8 cellular contexts compared by ENCODE assay signal in the genomic region with DNA sequence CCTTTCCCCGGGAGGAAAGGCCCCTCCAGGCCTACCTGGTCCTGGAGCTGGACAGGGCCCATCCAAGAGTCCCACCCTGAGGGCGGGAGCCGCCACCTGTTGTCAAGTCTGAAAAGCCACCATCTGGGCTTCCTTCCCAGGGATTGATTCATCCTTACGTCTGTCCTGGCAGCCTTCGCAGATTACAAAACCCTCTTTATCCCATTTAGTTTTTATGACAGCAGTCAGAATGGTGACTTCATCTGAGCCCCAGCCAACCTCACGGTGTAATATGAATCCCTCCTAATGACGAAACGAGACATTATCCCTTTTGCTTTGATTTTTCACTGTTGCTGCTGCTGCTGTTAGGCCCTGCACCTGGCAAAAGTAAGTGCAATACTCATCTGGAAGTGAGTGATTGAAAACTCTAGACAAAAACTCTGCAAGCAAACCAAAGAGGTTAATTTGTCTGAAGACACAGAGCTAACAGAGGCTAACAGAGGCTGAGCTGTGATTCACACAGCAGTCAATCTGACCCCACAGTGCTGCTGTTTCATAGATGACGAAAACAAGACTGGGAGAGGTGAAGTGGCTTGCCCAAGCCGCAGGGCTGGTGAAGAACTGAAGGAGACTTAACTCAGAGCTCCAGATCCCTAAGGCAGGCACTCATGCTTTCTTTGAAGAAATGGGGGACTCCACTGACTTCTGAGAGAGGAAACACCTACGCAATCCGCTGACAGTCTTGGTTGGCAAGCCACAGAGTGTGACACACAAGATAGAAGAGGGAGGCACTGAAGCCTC. TPM values are rescaled to one million over a fixed set of nuclear protein-coding genes. Genes with fewer than 3 reads are reported as not detected.
DNase-seq lines count a peak whose midpoint lies in the region; ATAC-seq, FAIRE-seq and TF ChIP-seq lines count a peak whose summit lies in the region.

No MANE protein-coding gene starts in this region.

- CTCF ChIA-PET in PC-3 (lab: Charles Lee), result interaction anchor here (0.7 to 1.1 kb wide), 2 partner anchors 135 to 137 kb away, joined by 4 to 5 read pairs; no protein-coding TSS in a partner anchor

- H2AFZ ChIP-seq in ACC112 (ENCODE audit: low read length, unreplicated experiment) (no peak overlapping the region), PC-3 (ENCODE audit: low read length) (peak overlapping the region; percentile 63)

- H3K9me2 ChIP-seq in PC-3 (replicated peaks; ENCODE audit: low read length), result no peaks in the 10 kb centered on the region

- no TSS peak for BruUV-seq in PC-3 (replicated peaks; lab: Mats Ljungman, UMichigan)

- H3K27me3 ChIP-seq in ACC112 (ENCODE audit: insufficient read depth, low read length) (peaks cover 11% of the 10 kb centered on the region), PC-3 (ENCODE audit: low read length) (no peaks in the 10 kb centered on the region)

- TF ChIP-seq CTCF in PC-3 (conservative IDR thresholded peaks at IDR 0.05; ENCODE audit: low read depth, low read length) (no peak), fibroblast of pulmonary artery (IDR thresholded peaks at IDR 0.05; ENCODE audit: low read length, missing control alignments) (no peak)

- ATAC-seq in PC-3 (peak; percentile 79), sciatic nerve (peak; percentile 94), HG03196 (IDR thresholded peaks at IDR 0.05; ENCODE audit: unreplicated experiment) (no peak), GM21786 (IDR thresholded peaks at IDR 0.05; ENCODE audit: unreplicated experiment) (no peak)

- H3K4me3 ChIP-seq in ACC112 (ENCODE audit: low read depth, low read length), result peak overlapping the region; percentile 57
- peak overlapping the region; percentile 14; the same call in 1 of the 2 replicates for H3K4me3 ChIP-seq in PC-3 (ENCODE audit: low read length)
- H3K4me3 ChIP-seq in fibroblast of pulmonary artery (replicated peaks; ENCODE audit: low read depth, low read length), result no peak overlapping the region

- peak overlapping the region; percentile 80 for H3K27ac ChIP-seq in ACC112 (ENCODE audit: low read depth, low read length)
- peak overlapping the region; percentile 90 for H3K27ac ChIP-seq in PC-3 (ENCODE audit: low read length)

- H3K9ac ChIP-seq in PC-3 (ENCODE audit: low read length), result peak overlapping the region; percentile 50

- H4K20me1 ChIP-seq in PC-3 (ENCODE audit: low read length), result no peaks in the 10 kb centered on the region

- POLR2A ChIA-PET in PC-3 (lab: Charles Lee; ENCODE audit: unreplicated experiment), result no interaction called here

- no peaks in the 10 kb centered on the region for H3K36me3 ChIP-seq in ACC112 (ENCODE audit: insufficient read depth, low read length)
- H3K36me3 ChIP-seq in PC-3 (ENCODE audit: low read depth, low read length), result no peaks in the 10 kb centered on the region

- H3K9me3 ChIP-seq in PC-3 (ENCODE audit: low read length), result no peaks in the 10 kb centered on the region

- peak overlapping the region; percentile 65 for H3K4me2 ChIP-seq in PC-3 (ENCODE audit: low read length)

- no peak for FAIRE-seq in HTR-8/SVneo (lab: Jason Lieb, UNC)

- H3K79me2 ChIP-seq in ACC112 (ENCODE audit: control insufficient read depth, insufficient read depth, low read length, unreplicated experiment) (no peaks in the 10 kb centered on the region), PC-3 (ENCODE audit: low read length) (no peaks in the 10 kb centered on the region)

- intact Hi-C loops in PC-3 (cut with micrococcal nuclease) (loop anchor here (1.0 kb wide), 1 partner anchor 138 kb away; no protein-coding TSS in a partner anchor), sciatic nerve (cut with DNase I) (loop anchor here (5.0 kb wide), 1 partner anchor 138 kb away; no protein-coding TSS in a partner anchor)

- peak; percentile 55 for DNase-seq in HTR-8/SVneo (ENCODE audit: insufficient read length, low spot score)
- DNase-seq in PC-3, result peak; percentile 99
- DNase-seq in fibroblast of pulmonary artery (ENCODE audit: low read depth), result peak; percentile 96
- peak; percentile 79 for DNase-seq in sciatic nerve (ENCODE audit: low spot score)
- DNase-seq in cerebellar nuclear complex (lab: John Stamatoyannopoulos, UW), result no peak

- H3F3A ChIP-seq in PC-3 (ENCODE audit: low read length, unreplicated experiment), result no peaks in the 10 kb centered on the region

- H3K4me1 ChIP-seq in ACC112 (ENCODE audit: control insufficient read depth, insufficient read depth, low read length, unreplicated experiment), result peaks cover 15% of the 10 kb centered on the region
- H3K4me1 ChIP-seq in PC-3 (ENCODE audit: insufficient read depth, low read length), result peaks cover 25% of the 10 kb centered on the region

RNA-seq across cellular contexts. Expression of a gene that starts 30.0 kb away (rescaled TPM):
- total RNA-seq in PC-3 (2014; rRNA removed) (not detected in 2 replicates), sciatic nerve (0.85 TPM)

RNA-seq across cellular contexts. Expression of a gene that starts 45.3 kb away (rescaled TPM):
- total RNA-seq in PC-3 (2014; rRNA removed) (1,818 and 2,572 TPM in 2 replicates), sciatic nerve (1,022 TPM)

RNA-seq across cellular contexts. Expression of a gene that starts 50.3 kb away (rescaled TPM):
- total RNA-seq in PC-3 (2014; rRNA removed), result 2.5 and 6.3 TPM in 2 replicates
- not detected for total RNA-seq in sciatic nerve

RNA-seq across cellular contexts. Expression of a gene that starts 55.1 kb away (rescaled TPM):
- total RNA-seq in PC-3 (2014; rRNA removed), result 32.2 and 55.8 TPM in 2 replicates
- total RNA-seq in sciatic nerve, result 258 TPM

RNA-seq across cellular contexts. Expression of a gene that starts 58.6 kb away (rescaled TPM):
- 4.6 and 7.9 TPM in 2 replicates for total RNA-seq in PC-3 (2014; rRNA removed)
- not detected for total RNA-seq in sciatic nerve

Comparison
In these comparisons a context has a peak if more than half of its experiments do, and no peak if none do; other contexts are left out.
1. DNase-seq: peak in HTR-8/SVneo (single experiment), PC-3 (single experiment), fibroblast of pulmonary artery (single experiment) and sciatic nerve (single experiment); none in cerebellar nuclear complex (0 of 2).
2. ATAC-seq: peak in PC-3 (single experiment) and sciatic nerve (single experiment); none in HG03196 (single experiment) and GM21786 (single experiment).